19 cellular contexts compared by ENCODE assay signal in genomic region chr4:134324179-134324578, GRCh38.
A peak's percentile ranks its signal among the peaks of the same experiment; 100 is the strongest.
DNase-seq lines count a peak whose midpoint lies in the region; ATAC-seq and TF ChIP-seq lines count a peak whose summit lies in the region.
"Had no signal": no experiment of that assay in that cellular context is flagged by ENCODE, and none has a peak within 500 bp of the region (broad histone marks: within the 10 kb centered on the region; RNA-seq: fewer than 3 reads in every experiment).

No MANE protein-coding gene starts in this region.

- no peak overlapping the region for H3K27ac ChIP-seq in OCI-LY3 (ENCODE audit: low read length)
- no peak overlapping the region for H3K27ac ChIP-seq in SU-DHL-6 (ENCODE audit: low read depth, low read length)
- H3K27ac ChIP-seq in smooth muscle cell (ENCODE audit: low read depth): no peak overlapping the region
- no peak overlapping the region for H3K27ac ChIP-seq in CD8-positive, alpha-beta T cell (ENCODE audit: low read depth, low read length)
- H3K27ac ChIP-seq: 22Rv1, BLaER1, C4-2B had no signal

- no peak overlapping the region for H3K4me3 ChIP-seq in OCI-LY3 (ENCODE audit: low read length)
- H3K4me3 ChIP-seq in SU-DHL-6 (ENCODE audit: insufficient read depth, low read length, poor library complexity, severe bottlenecking): no peak overlapping the region
- H3K4me3 ChIP-seq in smooth muscle cell: no peak overlapping the region
- no peak overlapping the region for H3K4me3 ChIP-seq in CD8-positive, alpha-beta T cell (ENCODE audit: low read depth, low read length)
- H3K4me3 ChIP-seq: BLaER1, GM23338 had no signal

- H3K4me1 ChIP-seq in OCI-LY3 (ENCODE audit: low read length) (peaks cover 11% of the 10 kb centered on the region), smooth muscle cell (ENCODE audit: low read depth) (no peaks in the 10 kb centered on the region)
- no peaks in the 10 kb centered on the region for H3K4me1 ChIP-seq in CD8-positive, alpha-beta T cell (ENCODE audit: insufficient read depth, low read length)
- H3K4me1 ChIP-seq: BLaER1 had no signal

- H3K9ac ChIP-seq in OCI-LY3 (ENCODE audit: low read length) (no peak overlapping the region), SU-DHL-6 (ENCODE audit: low read length) (no peak overlapping the region), smooth muscle cell (ENCODE audit: low read depth) (no peak overlapping the region)
- H3K9ac ChIP-seq: BLaER1 had no signal

- ATAC-seq in CD8-positive, alpha-beta T cell: no peak
- ATAC-seq: GM23338, HCT116 had no signal

- no peaks in the 10 kb centered on the region for H4K20me1 ChIP-seq in OCI-LY3 (ENCODE audit: insufficient read depth, low read length)
- H4K20me1 ChIP-seq in SU-DHL-6 (ENCODE audit: low read depth, low read length): no peaks in the 10 kb centered on the region
- no peaks in the 10 kb centered on the region for H4K20me1 ChIP-seq in smooth muscle cell (ENCODE audit: low read depth)
- H4K20me1 ChIP-seq: BLaER1 had no signal

- intact Hi-C loops in CD8-positive, alpha-beta T cell (cut with DNase I, micrococcal nuclease): no loop called here

- H3K4me1 Mint-ChIP-seq in CD8-positive, alpha-beta T cell (ENCODE audit: low read depth): no peaks in the 10 kb centered on the region
- H3K4me1 Mint-ChIP-seq: B cell; CD4-positive, CD25-positive, alpha-beta regulatory T cell; CD8-positive, alpha-beta memory T cell; GM23338; H9 had no signal

- no peaks in the 10 kb centered on the region for H3K79me2 ChIP-seq in OCI-LY3 (ENCODE audit: low read length)
- H3K79me2 ChIP-seq in SU-DHL-6 (ENCODE audit: insufficient read depth, low read length): no peaks in the 10 kb centered on the region
- H3K79me2 ChIP-seq in smooth muscle cell (ENCODE audit: low read depth): no peaks in the 10 kb centered on the region

- no peaks in the 10 kb centered on the region for H3K36me3 Mint-ChIP-seq in CD8-positive, alpha-beta T cell
- H3K36me3 Mint-ChIP-seq: CD4-positive, CD25-positive, alpha-beta regulatory T cell; CD8-positive, alpha-beta memory T cell had no signal

- no peak overlapping the region for H3K27ac Mint-ChIP-seq in CD8-positive, alpha-beta T cell
- H3K27ac Mint-ChIP-seq: B cell; CD4-positive, CD25-positive, alpha-beta regulatory T cell; CD8-positive, alpha-beta memory T cell; GM23338; H9 had no signal

- H3K9me3 Mint-ChIP-seq in CD8-positive, alpha-beta T cell: peaks cover 11% of the 10 kb centered on the region

- H3F3A ChIP-seq in SU-DHL-6 (ENCODE audit: insufficient read depth) (no peaks in the 10 kb centered on the region), smooth muscle cell (ENCODE audit: low read depth) (no peaks in the 10 kb centered on the region)

- no peaks in the 10 kb centered on the region for H3K27me3 ChIP-seq in OCI-LY3 (ENCODE audit: low read depth, low read length)
- H3K27me3 ChIP-seq in SU-DHL-6 (ENCODE audit: low read length): no peaks in the 10 kb centered on the region
- no peaks in the 10 kb centered on the region for H3K27me3 ChIP-seq in smooth muscle cell (ENCODE audit: low read depth)
- H3K27me3 ChIP-seq in CD8-positive, alpha-beta T cell (ENCODE audit: insufficient read depth, low read length): no peaks in the 10 kb centered on the region
- H3K27me3 ChIP-seq: BLaER1 had no signal

- H3K9me3 ChIP-seq in OCI-LY3 (ENCODE audit: insufficient read depth, low read length): no peaks in the 10 kb centered on the region
- no peaks in the 10 kb centered on the region for H3K9me3 ChIP-seq in SU-DHL-6 (ENCODE audit: insufficient read depth, low read length)
- H3K9me3 ChIP-seq in smooth muscle cell (replicated peaks; ENCODE audit: low read depth): no peaks in the 10 kb centered on the region
- H3K9me3 ChIP-seq in CD8-positive, alpha-beta T cell (ENCODE audit: low read length): no peaks in the 10 kb centered on the region

- DNase-seq in SIG-M5 treated with dmso at 0.1 percent for 504 hours (lab: John Stamatoyannopoulos, UW; ENCODE audit: unreplicated experiment) (peak; percentile 2), SIG-M5 (lab: John Stamatoyannopoulos, UW) (no peak), smooth muscle cell (lab: John Stamatoyannopoulos, UW; ENCODE audit: unreplicated experiment) (no peak), NCI-H2196 treated with DMSO at 0.1 percent for 48 hours (lab: John Stamatoyannopoulos, UW; ENCODE audit: unreplicated experiment) (no peak), GDM1 (lab: John Stamatoyannopoulos, UW) (no peak)
- DNase-seq in CD8-positive, alpha-beta T cell: no peak
- DNase-seq: CD4-positive, CD25-positive, alpha-beta regulatory T cell; CD8-positive, alpha-beta memory T cell; DMS 273 treated with DMSO at 0.1 percent for 48 hours; DMS79 treated with DMSO at 0.1 percent for 48 hours; H9 had no signal

- H3K4me2 ChIP-seq in OCI-LY3 (ENCODE audit: low read length): peak overlapping the region; percentile 37
- peak overlapping the region; percentile 27 for H3K4me2 ChIP-seq in SU-DHL-6 (ENCODE audit: low read depth, low read length, poor library complexity, severe bottlenecking)
- no peak overlapping the region for H3K4me2 ChIP-seq in smooth muscle cell
- H3K4me2 ChIP-seq: BLaER1, GM23338 had no signal

- H3K27me3 Mint-ChIP-seq in CD8-positive, alpha-beta T cell (ENCODE audit: low read depth): no peaks in the 10 kb centered on the region
- H3K27me3 Mint-ChIP-seq: B cell; CD4-positive, CD25-positive, alpha-beta regulatory T cell; CD8-positive, alpha-beta memory T cell had no signal

- H3K36me3 ChIP-seq in OCI-LY3 (replicated peaks; ENCODE audit: low read depth, low read length) (no peaks in the 10 kb centered on the region), SU-DHL-6 (ENCODE audit: low read length) (no peaks in the 10 kb centered on the region), smooth muscle cell (ENCODE audit: low read depth) (no peaks in the 10 kb centered on the region)
- no peaks in the 10 kb centered on the region for H3K36me3 ChIP-seq in CD8-positive, alpha-beta T cell (ENCODE audit: insufficient read depth, low read length)
- H3K36me3 ChIP-seq: BLaER1 had no signal

- POLR2A ChIA-PET in CD8-positive, alpha-beta T cell (lab: Charles Lee): no interaction called here

- H2AFZ ChIP-seq in OCI-LY3 (ENCODE audit: low read depth, low read length) (no peak overlapping the region), SU-DHL-6 (ENCODE audit: low read depth, low read length, severe bottlenecking) (no peak overlapping the region), smooth muscle cell (ENCODE audit: low read depth) (peak overlapping the region; percentile 5)
- H2AFZ ChIP-seq: GM23338 had no signal

- 81% methylated on average over 1 of the region's 1 CpG for WGBS in smooth muscle cell (ENCODE audit: low lambda C conversion rate)

- H3K4me3 Mint-ChIP-seq in CD8-positive, alpha-beta T cell: no peak overlapping the region
- H3K4me3 Mint-ChIP-seq: B cell; CD4-positive, CD25-positive, alpha-beta regulatory T cell; CD8-positive, alpha-beta memory T cell; GM23338; H9 had no signal

- no peak for TF ChIP-seq CTCF in OCI-LY3 (IDR thresholded peaks at IDR 0.05; ENCODE audit: low read depth, low read length)
- no peak for TF ChIP-seq CTCF in SU-DHL-6 (IDR thresholded peaks at IDR 0.05; ENCODE audit: insufficient read depth, low read length, poor library complexity, severe bottlenecking)
- no peak for TF ChIP-seq CTCF in smooth muscle cell (IDR thresholded peaks at IDR 0.05; ENCODE audit: borderline replicate concordance, insufficient read depth, poor library complexity, severe bottlenecking)
- no peak for TF ChIP-seq CTCF in CD8-positive, alpha-beta T cell (IDR thresholded peaks at IDR 0.05)

- H3K9me2 ChIP-seq in SU-DHL-6 (replicated peaks; ENCODE audit: insufficient read depth, low read length): no peaks in the 10 kb centered on the region

- CTCF ChIA-PET in CD8-positive, alpha-beta T cell (lab: Charles Lee): no interaction called here
